In the genomic region with DNA sequence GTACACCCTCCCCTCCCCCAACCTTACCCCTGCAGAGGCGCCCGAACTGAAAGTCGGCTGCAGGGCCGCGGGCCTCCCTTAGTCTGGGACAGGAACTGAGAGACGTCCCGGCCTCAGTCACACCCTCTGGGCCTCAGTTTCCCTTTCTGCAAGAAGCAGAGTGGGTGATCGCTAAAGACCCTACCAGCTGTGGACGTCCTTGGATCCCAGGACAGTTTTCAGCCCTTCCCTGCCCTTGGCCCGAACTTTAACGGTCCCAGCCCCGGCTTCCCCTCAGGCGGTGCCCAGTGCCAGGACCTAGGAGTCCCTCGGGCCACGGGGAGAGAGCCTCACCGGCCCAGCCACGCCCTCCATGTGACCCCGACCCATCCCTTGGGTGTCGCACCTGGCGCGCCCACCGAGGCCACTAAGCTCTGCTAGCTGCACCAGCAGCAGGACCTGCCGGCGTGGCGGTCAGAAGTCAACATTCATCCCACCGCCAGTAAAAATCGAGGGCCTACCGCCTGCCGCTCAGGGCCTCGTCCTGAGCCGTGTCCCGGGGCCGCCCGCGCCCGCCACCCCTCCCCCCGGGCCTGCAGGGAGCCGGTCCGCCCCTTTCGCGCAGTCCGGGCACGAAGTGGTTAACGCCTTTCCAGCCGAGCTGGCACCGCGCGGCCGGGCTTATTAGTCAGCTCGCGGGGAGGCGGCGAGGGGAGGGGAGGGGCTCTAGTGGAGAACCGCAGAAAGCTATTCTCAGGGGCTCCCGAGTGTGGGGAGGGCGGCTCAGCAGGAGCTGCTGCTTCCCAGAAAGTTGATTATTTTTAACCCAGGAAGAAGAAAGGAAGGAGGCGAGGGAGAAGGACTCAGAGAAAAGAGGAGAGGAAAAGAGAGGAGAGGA, we compare ENCODE assay signal across 8 cellular contexts.
A peak's percentile ranks its signal among the peaks of the same experiment; 100 is the strongest.
DNase-seq lines count a peak whose midpoint lies in the region; ATAC-seq and TF ChIP-seq lines count a peak whose summit lies in the region.

No MANE protein-coding gene starts in this region.

- POLR2A ChIA-PET in CD4-positive, alpha-beta T cell (lab: Charles Lee), result interaction anchor here (0.7 to 2.2 kb wide), 11 partner anchors 11 to 357 kb away, joined by 3 to 7 read pairs (median 3); a partner anchor contains a TSS

- H3K4me1 ChIP-seq in RWPE2 (ENCODE audit: insufficient read depth, poor library complexity, severe bottlenecking), result peaks cover 7% of the 10 kb centered on the region

- peaks cover 3% of the 10 kb centered on the region for H3K27me3 Mint-ChIP-seq in CD4-positive, alpha-beta T cell
- H3K27me3 Mint-ChIP-seq in nephron (ENCODE audit: low read depth), result peaks cover 4% of the 10 kb centered on the region
- H3K27me3 Mint-ChIP-seq in stimulated activated memory B cell treated with anti-CD40 and anti-IgM and Interleukin-4, amounts not matched to agents 10 μg/mL and 1 μg/mL and 100 μg/mL, for 72 hours, result peaks cover 37% of the 10 kb centered on the region

- H3K4me1 Mint-ChIP-seq in CD4-positive, alpha-beta T cell (ENCODE audit: low read depth), result peaks cover 32% of the 10 kb centered on the region
- peaks cover 69% of the 10 kb centered on the region for H3K4me1 Mint-ChIP-seq in nephron
- peaks cover 20% of the 10 kb centered on the region for H3K4me1 Mint-ChIP-seq in stimulated activated memory B cell treated with anti-CD40 and anti-IgM and Interleukin-4, amounts not matched to agents 10 μg/mL and 1 μg/mL and 100 μg/mL, for 72 hours

- ATAC-seq in CD4-positive, alpha-beta T cell (ENCODE audit: poor library complexity), result peak; percentile 69
- ATAC-seq in RWPE2 (ENCODE audit: low read depth), result peak; percentile 78
- ATAC-seq in stimulated activated memory B cell treated with anti-CD40 and anti-IgM and Interleukin-4, amounts not matched to agents 10 μg/mL and 1 μg/mL and 100 μg/mL, for 72 hours, result peak; percentile 71

- H3K27ac Mint-ChIP-seq in CD4-positive, alpha-beta T cell, result peak overlapping the region; percentile 62
- H3K27ac Mint-ChIP-seq in nephron, result peak overlapping the region; percentile 96 to 100 (median 98)
- peak overlapping the region; percentile 75 for H3K27ac Mint-ChIP-seq in stimulated activated memory B cell treated with anti-CD40 and anti-IgM and Interleukin-4, amounts not matched to agents 10 μg/mL and 1 μg/mL and 100 μg/mL, for 72 hours

- H3K4me3 ChIP-seq in RWPE2 (ENCODE audit: severe bottlenecking), result peak overlapping the region; percentile 28

- CTCF ChIA-PET in CD4-positive, alpha-beta T cell (lab: Charles Lee), result interaction anchor here (0.8 to 1.4 kb wide), 6 partner anchors 36 to 130 kb away, joined by 3 to 10 read pairs (median 4); a partner anchor contains a TSS

- H3K9me3 ChIP-seq in CD4-positive, alpha-beta T cell (ENCODE audit: control insufficient read depth, low read length), result no peaks in the 10 kb centered on the region
- H3K9me3 ChIP-seq in RWPE2 (ENCODE audit: severe bottlenecking), result no peaks in the 10 kb centered on the region

- TF ChIP-seq CTCF in CD4-positive, alpha-beta T cell (IDR thresholded peaks at IDR 0.05), result no peak
- no peak for TF ChIP-seq CTCF in RWPE2 (IDR thresholded peaks at IDR 0.05; ENCODE audit: poor library complexity, severe bottlenecking)
- no peak for TF ChIP-seq CTCF in nephron (IDR thresholded peaks at IDR 0.05; ENCODE audit: unreplicated experiment in 3 of 3)

- H3K36me3 Mint-ChIP-seq in CD4-positive, alpha-beta T cell (ENCODE audit: low read depth), result peaks cover 4% of the 10 kb centered on the region
- H3K36me3 Mint-ChIP-seq in nephron (ENCODE audit: low read depth), result no peaks in the 10 kb centered on the region
- peaks cover 7% of the 10 kb centered on the region for H3K36me3 Mint-ChIP-seq in stimulated activated memory B cell treated with anti-CD40 and anti-IgM and Interleukin-4, amounts not matched to agents 10 μg/mL and 1 μg/mL and 100 μg/mL, for 72 hours

- DNase-seq in CD4-positive, alpha-beta T cell, result peak; percentile 57 to 85 (median 78)
- DNase-seq in HuH-7.5 (ENCODE audit: low spot score), result peak; percentile 87
- peak; percentile 93 for DNase-seq in RWPE2 (ENCODE audit: low spot score)
- peak; percentile 78 for DNase-seq in activated gamma-delta T cell treated with anti-CD3 and anti-CD28 coated beads, Interleukin-2, amount 50 U/mL, for 16 hours (ENCODE audit: low read depth)
- DNase-seq in fibroblast of the conjunctiva (ENCODE audit: low read depth), result peak; percentile 92
- DNase-seq in OCI-M2 (lab: John Stamatoyannopoulos, UW; ENCODE audit: unreplicated experiment), result no peak

- H3K36me3 ChIP-seq in RWPE2 (ENCODE audit: low read depth), result peaks cover 3% of the 10 kb centered on the region; the same call in 1 of the 2 replicates

- H3K27ac ChIP-seq in CD4-positive, alpha-beta T cell (ENCODE audit: low read depth, low read length), result no peak overlapping the region
- peak overlapping the region; percentile 56 for H3K27ac ChIP-seq in RWPE2 (ENCODE audit: poor library complexity, severe bottlenecking)

- no peaks in the 10 kb centered on the region for H3K9me3 Mint-ChIP-seq in CD4-positive, alpha-beta T cell
- H3K9me3 Mint-ChIP-seq in nephron, result no peaks in the 10 kb centered on the region
- no peaks in the 10 kb centered on the region for H3K9me3 Mint-ChIP-seq in stimulated activated memory B cell treated with anti-CD40 and anti-IgM and Interleukin-4, amounts not matched to agents 10 μg/mL and 1 μg/mL and 100 μg/mL, for 72 hours

- no peaks in the 10 kb centered on the region for H3K27me3 ChIP-seq in CD4-positive, alpha-beta T cell (ENCODE audit: control insufficient read depth, insufficient read depth, low read length)
- H3K27me3 ChIP-seq in RWPE2 (ENCODE audit: insufficient read depth, poor library complexity, severe bottlenecking), result no peaks in the 10 kb centered on the region

- intact Hi-C loops in CD4-positive, alpha-beta T cell (cut with DNase I, micrococcal nuclease), result loop anchor here (1.0 to 10.0 kb wide), 3 partner anchors 8 to 88 kb away; no protein-coding TSS in a partner anchor

- H3K4me3 Mint-ChIP-seq in CD4-positive, alpha-beta T cell, result peak overlapping the region; percentile 86
- peak overlapping the region; percentile 88 to 97 (median 89) for H3K4me3 Mint-ChIP-seq in nephron
- H3K4me3 Mint-ChIP-seq in stimulated activated memory B cell treated with anti-CD40 and anti-IgM and Interleukin-4, amounts not matched to agents 10 μg/mL and 1 μg/mL and 100 μg/mL, for 72 hours, result peak overlapping the region; percentile 67
